In the genomic region with DNA sequence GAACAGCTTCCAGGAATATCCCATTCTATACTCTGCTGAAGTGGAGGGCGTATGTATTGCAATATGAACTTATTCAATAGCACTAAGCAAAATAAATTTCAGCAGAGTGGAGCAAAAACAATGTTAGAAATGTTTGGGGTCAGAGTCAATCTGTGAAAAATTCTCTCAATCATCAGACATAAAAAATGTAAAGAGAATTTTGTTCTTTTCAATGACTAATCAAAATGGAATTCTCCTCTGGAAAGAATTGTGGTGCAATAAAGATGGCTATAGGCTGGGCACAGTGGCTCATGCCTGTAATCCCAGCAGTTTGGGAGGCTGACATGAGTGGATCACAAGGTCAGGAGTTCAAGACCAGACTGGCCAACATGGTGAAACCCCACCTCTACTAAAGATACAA, we compare ENCODE assay signal across 19 cellular contexts.
DNase-seq lines count a peak whose midpoint lies in the region; ATAC-seq, FAIRE-seq and TF ChIP-seq lines count a peak whose summit lies in the region.
"Had no signal": no experiment of that assay in that cellular context is flagged by ENCODE, and none has a peak within 500 bp of the region (broad histone marks: within the 10 kb centered on the region; RNA-seq: fewer than 3 reads in every experiment).

No MANE protein-coding gene starts in this region.

- no peak overlapping the region for H3K4me3 ChIP-seq in AG10803 (ENCODE audit: low read length)
- no peak overlapping the region for H3K4me3 ChIP-seq in bronchial epithelial cell (ENCODE audit: low read depth, low read length)
- H3K4me3 ChIP-seq: BLaER1, heart right ventricle, SJCRH30 had no signal

- TF ChIP-seq CTCF in AG10803 (conservative IDR thresholded peaks at IDR 0.05; ENCODE audit: low read length) (no peak), bronchial epithelial cell (IDR thresholded peaks at IDR 0.05; ENCODE audit: insufficient read depth, low read length, severe bottlenecking) (no peak)

- no peak for ATAC-seq in HG03139 (IDR thresholded peaks at IDR 0.05; ENCODE audit: unreplicated experiment)
- ATAC-seq: activated T-helper 17 cell treated with anti-CD3 and anti-CD28 coated beads, Interleukin-2, amount 50 U/mL, for 72 hours had no signal

- DNase-seq in AG10803 (ENCODE audit: low read depth) (peak; percentile 85), M059J (ENCODE audit: low read depth) (peak; percentile 79), bronchial epithelial cell (ENCODE audit: low read depth) (peak; percentile 65), iris pigment epithelial cell (ENCODE audit: low read depth) (peak; percentile 83), NOMO-1 (lab: John Stamatoyannopoulos, UW; ENCODE audit: unreplicated experiment in 2 of 2) (no peak), GM19240 (ENCODE audit: insufficient read length, low spot score) (no peak), C1 segment of cervical spinal cord (lab: John Stamatoyannopoulos, UW) (no peak)
- DNase-seq: activated CD4-positive, alpha-beta memory T cell treated with anti-CD3 and anti-CD28 coated beads, Interleukin-2, amount 10 ng/mL, durations not matched to agents 7 days and 5 days; anterior cingulate cortex; DMS53; effector memory CD4-positive, alpha-beta T cell; heart right ventricle; NCI-H2171; SJCRH30; stimulated activated CD4-positive, alpha-beta T cell treated with anti-CD3 and anti-CD28 coated beads, Interleukin-12 subunit alpha, Interleukin-12 subunit beta, amount 100 ng/mL, for 4 hours had no signal

- H3K36me3 ChIP-seq in bronchial epithelial cell (ENCODE audit: control insufficient read depth, insufficient read depth, low read length) = no peaks in the 10 kb centered on the region
- H3K36me3 ChIP-seq: BLaER1, SJCRH30 had no signal

- no peak for FAIRE-seq in bronchial epithelial cell (lab: Jason Lieb, UNC)
- FAIRE-seq: TTC549 had no signal

- no peaks in the 10 kb centered on the region for H3K27me3 ChIP-seq in bronchial epithelial cell (ENCODE audit: control insufficient read depth, insufficient read depth, low read length)
- H3K27me3 ChIP-seq: BLaER1, heart right ventricle, SJCRH30 had no signal

Comparison
In these comparisons a context has a peak if more than half of its experiments do, and no peak if none do; other contexts are left out.
1. DNase-seq: peak in AG10803 (single experiment), M059J (single experiment), bronchial epithelial cell (single experiment) and iris pigment epithelial cell (single experiment); none in NOMO-1 (0 of 2), GM19240 (single experiment) and C1 segment of cervical spinal cord (0 of 14).